In genomic region chr18:54119524-54120019, GRCh38 we compare ENCODE assay signal across 8 cellular contexts.
A peak's percentile ranks its signal among the peaks of the same experiment; 100 is the strongest.
DNase-seq lines count a peak whose midpoint lies in the region; ATAC-seq and TF ChIP-seq lines count a peak whose summit lies in the region.

No MANE protein-coding gene starts in this region.

- no peaks in the 10 kb centered on the region for H3K4me1 ChIP-seq in DND-41 (ENCODE audit: insufficient read depth, low read length)

- no peaks in the 10 kb centered on the region for H3K9me3 Mint-ChIP-seq in activated T-cell treated with anti-CD3 and anti-CD28 coated beads, Interleukin-2, amount 50 U/mL, for 4 hours

- peak; percentile 10 for DNase-seq in DND-41
- DNase-seq in NCI-H2227 (lab: John Stamatoyannopoulos, UW; ENCODE audit: unreplicated experiment) = peak; percentile 65
- DNase-seq in activated T-cell treated with anti-CD3 and anti-CD28 coated beads, Interleukin-2, amount 50 U/mL, for 4 hours = no peak
- DNase-seq in globus pallidus (ENCODE audit: low spot score) = peak; percentile 66
- DNase-seq in pons (ENCODE audit: low spot score) = peak; percentile 83
- DNase-seq in GOT3 (lab: John Stamatoyannopoulos, UW) = no peak

- ATAC-seq in DND-41 (ENCODE audit: insufficient read depth, low read depth) (peak; percentile 81), GM19351 (IDR thresholded peaks at IDR 0.05; ENCODE audit: unreplicated experiment) (peak; percentile 93), HG03196 (IDR thresholded peaks at IDR 0.05; ENCODE audit: unreplicated experiment) (peak; percentile 90)
- peak; percentile 82 to 90 for ATAC-seq in activated T-cell treated with anti-CD3 and anti-CD28 coated beads, Interleukin-2, amount 50 U/mL, for 4 hours

- TF ChIP-seq CTCF in DND-41 (IDR thresholded peaks at IDR 0.05; ENCODE audit: borderline replicate concordance, extremely low read depth, low read length, poor library complexity, severe bottlenecking) = peak; percentile 87

- H3K27me3 Mint-ChIP-seq in activated T-cell treated with anti-CD3 and anti-CD28 coated beads, Interleukin-2, amount 50 U/mL, for 4 hours (ENCODE audit: low read depth) = no peaks in the 10 kb centered on the region

- H3K36me3 ChIP-seq in DND-41 (ENCODE audit: insufficient read depth, low read length) = no peaks in the 10 kb centered on the region

- no peaks in the 10 kb centered on the region for H3K79me2 ChIP-seq in DND-41 (ENCODE audit: insufficient read depth, low read length)

- no peak overlapping the region for H3K9ac ChIP-seq in DND-41 (ENCODE audit: low read depth, low read length)

- H4K20me1 ChIP-seq in DND-41 (ENCODE audit: insufficient read depth, low read length) = no peaks in the 10 kb centered on the region

- no peak overlapping the region for H3K27ac ChIP-seq in DND-41 (ENCODE audit: low read length)

- H3K4me2 ChIP-seq in DND-41 (ENCODE audit: insufficient read depth, low read length) = no peak overlapping the region

- peak overlapping the region; percentile 63 for H3K4me3 Mint-ChIP-seq in activated T-cell treated with anti-CD3 and anti-CD28 coated beads, Interleukin-2, amount 50 U/mL, for 4 hours

- peaks cover 2% of the 10 kb centered on the region for H3K4me1 Mint-ChIP-seq in activated T-cell treated with anti-CD3 and anti-CD28 coated beads, Interleukin-2, amount 50 U/mL, for 4 hours (ENCODE audit: low read depth)

- H3K36me3 Mint-ChIP-seq in activated T-cell treated with anti-CD3 and anti-CD28 coated beads, Interleukin-2, amount 50 U/mL, for 4 hours (ENCODE audit: insufficient read depth) = no peaks in the 10 kb centered on the region

- H3K27me3 ChIP-seq in DND-41 (ENCODE audit: insufficient read depth, low read length, poor library complexity) = no peaks in the 10 kb centered on the region

- H2AFZ ChIP-seq in DND-41 (ENCODE audit: low read depth, low read length) = peak overlapping the region; percentile 53; the same call in 1 of the 2 replicates

- H3K4me3 ChIP-seq in DND-41 (ENCODE audit: low read depth in 1 of 2, low read length in 2 of 2) = no peak overlapping the region

- no peaks in the 10 kb centered on the region for H3K9me3 ChIP-seq in DND-41 (ENCODE audit: insufficient read depth, low read length, severe bottlenecking)

Comparison
In these comparisons a context has a peak if more than half of its experiments do, and no peak if none do; other contexts are left out.
1. DNase-seq: peak in DND-41 (single experiment), NCI-H2227 (single experiment), globus pallidus (single experiment) and pons (single experiment); none in activated T-cell treated with anti-CD3 and anti-CD28 coated beads, Interleukin-2, amount 50 U/mL, for 4 hours (single experiment) and GOT3 (single experiment).
2. Peak in every context shown above with its lines, with median percentiles within 50 percentile points of each other: ATAC-seq.